In genomic region chr2:24342110-24342910, GRCh38 we compare ENCODE assay signal across 10 cellular contexts. TPM values are rescaled to one million over a fixed set of nuclear protein-coding genes. Genes with fewer than 3 reads are reported as not detected.
A peak's percentile ranks its signal among the peaks of the same experiment; 100 is the strongest.
DNase-seq lines count a peak whose midpoint lies in the region; ATAC-seq and TF ChIP-seq lines count a peak whose summit lies in the region.
"Had no signal": no experiment of that assay in that cellular context is flagged by ENCODE, and none has a peak within 500 bp of the region (broad histone marks: within the 10 kb centered on the region; RNA-seq: fewer than 3 reads in every experiment).

No MANE protein-coding gene starts in this region.

- ATAC-seq in activated CD8-positive, alpha-beta T cell treated with anti-CD3 and anti-CD28 coated beads for 36 hours, result peak; percentile 57
- no peak for ATAC-seq in activated CD8-positive, alpha-beta T cell treated with anti-CD3 and anti-CD28 coated beads, Interleukin-2, amount 10 ng/mL, durations not matched to agents 7 days and 5 days
- ATAC-seq in HG02981 (IDR thresholded peaks at IDR 0.05; ENCODE audit: unreplicated experiment) (peak; percentile 43), HG02642 (IDR thresholded peaks at IDR 0.05; ENCODE audit: poor library complexity, unreplicated experiment) (no peak)
- peak; percentile 53 to 67 for ATAC-seq in stimulated activated naive B cell treated with anti-CD40 and anti-IgM and Interleukin-4, amounts not matched to agents 10 μg/mL and 1 μg/mL and 100 μg/mL, for 72 hours (replicated peaks)
- ATAC-seq: heart left ventricle had no signal

- POLR2A ChIA-PET in activated CD8-positive, alpha-beta T cell treated with anti-CD3 and anti-CD28 coated beads for 36 hours (lab: Charles Lee), result interaction anchor here (0.6 to 3.1 kb wide), 5 partner anchors 9 to 1354 kb away, joined by 3 to 15 read pairs (median 3); partner anchors contain the start of gene ITSN2
- POLR2A ChIA-PET in activated CD8-positive, alpha-beta T cell treated with anti-CD3 and anti-CD28 coated beads, Interleukin-2, amount 10 ng/mL, durations not matched to agents 7 days and 5 days (lab: Charles Lee), result no interaction called here

- CTCF ChIA-PET in activated CD8-positive, alpha-beta T cell treated with anti-CD3 and anti-CD28 coated beads for 36 hours (lab: Charles Lee), result interaction anchor here (1.2 kb wide), 1 partner anchor 26 kb away, joined by 3 read pairs; no protein-coding TSS in a partner anchor
- CTCF ChIA-PET in activated CD8-positive, alpha-beta T cell treated with anti-CD3 and anti-CD28 coated beads, Interleukin-2, amount 10 ng/mL, durations not matched to agents 7 days and 5 days (lab: Charles Lee), result no interaction called here

- peaks cover 59% of the 10 kb centered on the region for H3K4me1 Mint-ChIP-seq in activated CD8-positive, alpha-beta T cell treated with anti-CD3 and anti-CD28 coated beads for 36 hours (ENCODE audit: low read depth)
- H3K4me1 Mint-ChIP-seq in activated CD8-positive, alpha-beta T cell treated with anti-CD3 and anti-CD28 coated beads, Interleukin-2, amount 10 ng/mL, durations not matched to agents 7 days and 5 days (ENCODE audit: low read depth), result peaks cover 23% of the 10 kb centered on the region
- H3K4me1 Mint-ChIP-seq in stimulated activated naive B cell treated with anti-CD40 and anti-IgM and Interleukin-4, amounts not matched to agents 10 μg/mL and 1 μg/mL and 100 μg/mL, for 72 hours, result peaks cover 48 to 80% of the 10 kb centered on the region in 2 donors

- intact Hi-C loops in activated CD8-positive, alpha-beta T cell treated with anti-CD3 and anti-CD28 coated beads for 36 hours (cut with micrococcal nuclease), result no loop called here

- H3K4me3 Mint-ChIP-seq in activated CD8-positive, alpha-beta T cell treated with anti-CD3 and anti-CD28 coated beads for 36 hours, result no peak overlapping the region
- no peak overlapping the region for H3K4me3 Mint-ChIP-seq in activated CD8-positive, alpha-beta T cell treated with anti-CD3 and anti-CD28 coated beads, Interleukin-2, amount 10 ng/mL, durations not matched to agents 7 days and 5 days
- peak overlapping the region; percentile 48 to 69 for H3K4me3 Mint-ChIP-seq in stimulated activated naive B cell treated with anti-CD40 and anti-IgM and Interleukin-4, amounts not matched to agents 10 μg/mL and 1 μg/mL and 100 μg/mL, for 72 hours

- peaks cover 2% of the 10 kb centered on the region for H3K36me3 Mint-ChIP-seq in activated CD8-positive, alpha-beta T cell treated with anti-CD3 and anti-CD28 coated beads for 36 hours (ENCODE audit: low read depth)
- H3K36me3 Mint-ChIP-seq in activated CD8-positive, alpha-beta T cell treated with anti-CD3 and anti-CD28 coated beads, Interleukin-2, amount 10 ng/mL, durations not matched to agents 7 days and 5 days (ENCODE audit: low read depth), result no peaks in the 10 kb centered on the region
- peaks cover 23 to 45% of the 10 kb centered on the region in 2 donors for H3K36me3 Mint-ChIP-seq in stimulated activated naive B cell treated with anti-CD40 and anti-IgM and Interleukin-4, amounts not matched to agents 10 μg/mL and 1 μg/mL and 100 μg/mL, for 72 hours

- no peaks in the 10 kb centered on the region for H3K27me3 Mint-ChIP-seq in activated CD8-positive, alpha-beta T cell treated with anti-CD3 and anti-CD28 coated beads for 36 hours
- H3K27me3 Mint-ChIP-seq in activated CD8-positive, alpha-beta T cell treated with anti-CD3 and anti-CD28 coated beads, Interleukin-2, amount 10 ng/mL, durations not matched to agents 7 days and 5 days (ENCODE audit: low read depth), result no peaks in the 10 kb centered on the region
- H3K27me3 Mint-ChIP-seq in stimulated activated naive B cell treated with anti-CD40 and anti-IgM and Interleukin-4, amounts not matched to agents 10 μg/mL and 1 μg/mL and 100 μg/mL, for 72 hours, result no peaks in the 10 kb centered on the region

- no peak for TF ChIP-seq CTCF in activated CD8-positive, alpha-beta T cell treated with anti-CD3 and anti-CD28 coated beads for 36 hours (IDR thresholded peaks at IDR 0.05)

- no peaks in the 10 kb centered on the region for H3K27me3 ChIP-seq in adipocyte (replicated peaks; ENCODE audit: control insufficient read depth, insufficient read depth, low read length)
- H3K27me3 ChIP-seq: heart left ventricle had no signal

- no peaks in the 10 kb centered on the region for H3K9me3 ChIP-seq in adipocyte (ENCODE audit: control insufficient read depth, low read length)
- H3K9me3 ChIP-seq: heart left ventricle had no signal

- H3K4me1 ChIP-seq in adipocyte (ENCODE audit: control insufficient read depth, insufficient read depth, low read length), result peaks cover 5% of the 10 kb centered on the region

- no peak overlapping the region for H3K4me3 ChIP-seq in adipocyte (ENCODE audit: low read length)
- H3K4me3 ChIP-seq: heart left ventricle had no signal

- H3K27ac Mint-ChIP-seq in activated CD8-positive, alpha-beta T cell treated with anti-CD3 and anti-CD28 coated beads for 36 hours, result peak overlapping the region; percentile 10
- H3K27ac Mint-ChIP-seq in activated CD8-positive, alpha-beta T cell treated with anti-CD3 and anti-CD28 coated beads, Interleukin-2, amount 10 ng/mL, durations not matched to agents 7 days and 5 days, result no peak overlapping the region
- H3K27ac Mint-ChIP-seq in stimulated activated naive B cell treated with anti-CD40 and anti-IgM and Interleukin-4, amounts not matched to agents 10 μg/mL and 1 μg/mL and 100 μg/mL, for 72 hours, result peak overlapping the region; percentile 89

- no peaks in the 10 kb centered on the region for H3K9me3 Mint-ChIP-seq in activated CD8-positive, alpha-beta T cell treated with anti-CD3 and anti-CD28 coated beads for 36 hours
- H3K9me3 Mint-ChIP-seq in activated CD8-positive, alpha-beta T cell treated with anti-CD3 and anti-CD28 coated beads, Interleukin-2, amount 10 ng/mL, durations not matched to agents 7 days and 5 days (ENCODE audit: insufficient read depth), result no peaks in the 10 kb centered on the region
- H3K9me3 Mint-ChIP-seq in stimulated activated naive B cell treated with anti-CD40 and anti-IgM and Interleukin-4, amounts not matched to agents 10 μg/mL and 1 μg/mL and 100 μg/mL, for 72 hours, result no peaks in the 10 kb centered on the region

- H3K36me3 ChIP-seq in adipocyte (ENCODE audit: control insufficient read depth, insufficient read depth, low read length, severe bottlenecking), result no peaks in the 10 kb centered on the region
- H3K36me3 ChIP-seq: heart left ventricle had no signal

- no peak overlapping the region for H3K9ac ChIP-seq in adipocyte (ENCODE audit: low read length)

- DNase-seq in activated CD8-positive, alpha-beta T cell treated with anti-CD3 and anti-CD28 coated beads for 36 hours, result no peak
- DNase-seq in activated CD8-positive, alpha-beta T cell treated with anti-CD3 and anti-CD28 coated beads, Interleukin-2, amount 10 ng/mL, durations not matched to agents 7 days and 5 days, result no peak
- peak; percentile 54 for DNase-seq in adipocyte (ENCODE audit: low read depth)
- DNase-seq in stimulated activated naive B cell treated with anti-CD40 and anti-IgM and Interleukin-4, amounts not matched to agents 10 μg/mL and 1 μg/mL and 100 μg/mL, for 72 hours, result no peak
- DNase-seq in LoVo (ENCODE audit: low spot score), result no peak
- DNase-seq in KG1 (lab: John Stamatoyannopoulos, UW), result no peak
- DNase-seq: activated naive CD4-positive, alpha-beta T cell treated with anti-CD3 and anti-CD28 coated beads, Interleukin-2, amount 50 U/mL, for 16 hours; heart left ventricle had no signal

RNA-seq across cellular contexts. Expression of gene ITSN2, which starts 18.0 kb away (rescaled TPM):
- total RNA-seq in activated CD8-positive, alpha-beta T cell treated with anti-CD3 and anti-CD28 coated beads for 36 hours, result 10 to 100 TPM; 44.0 to 48.6 TPM
- 10 to 100 TPM; 69.7 to 71.2 TPM for total RNA-seq in activated CD8-positive, alpha-beta T cell treated with anti-CD3 and anti-CD28 coated beads, Interleukin-2, amount 10 ng/mL, durations not matched to agents 7 days and 5 days

Comparison
In these comparisons a context has a peak if more than half of its experiments do, and no peak if none do; other contexts are left out.
1. ATAC-seq: peak in activated CD8-positive, alpha-beta T cell treated with anti-CD3 and anti-CD28 coated beads for 36 hours (single experiment), HG02981 (single experiment) and stimulated activated naive B cell treated with anti-CD40 and anti-IgM and Interleukin-4, amounts not matched to agents 10 μg/mL and 1 μg/mL and 100 μg/mL, for 72 hours (2 of 2); none in activated CD8-positive, alpha-beta T cell treated with anti-CD3 and anti-CD28 coated beads, Interleukin-2, amount 10 ng/mL, durations not matched to agents 7 days and 5 days (single experiment) and HG02642 (single experiment).
2. H3K4me3 Mint-ChIP-seq: peak in stimulated activated naive B cell treated with anti-CD40 and anti-IgM and Interleukin-4, amounts not matched to agents 10 μg/mL and 1 μg/mL and 100 μg/mL, for 72 hours (2 of 2); none in activated CD8-positive, alpha-beta T cell treated with anti-CD3 and anti-CD28 coated beads for 36 hours (single experiment) and activated CD8-positive, alpha-beta T cell treated with anti-CD3 and anti-CD28 coated beads, Interleukin-2, amount 10 ng/mL, durations not matched to agents 7 days and 5 days (single experiment).